Comparison of ENCODE assay signal across 9 cellular contexts in the genomic region with DNA sequence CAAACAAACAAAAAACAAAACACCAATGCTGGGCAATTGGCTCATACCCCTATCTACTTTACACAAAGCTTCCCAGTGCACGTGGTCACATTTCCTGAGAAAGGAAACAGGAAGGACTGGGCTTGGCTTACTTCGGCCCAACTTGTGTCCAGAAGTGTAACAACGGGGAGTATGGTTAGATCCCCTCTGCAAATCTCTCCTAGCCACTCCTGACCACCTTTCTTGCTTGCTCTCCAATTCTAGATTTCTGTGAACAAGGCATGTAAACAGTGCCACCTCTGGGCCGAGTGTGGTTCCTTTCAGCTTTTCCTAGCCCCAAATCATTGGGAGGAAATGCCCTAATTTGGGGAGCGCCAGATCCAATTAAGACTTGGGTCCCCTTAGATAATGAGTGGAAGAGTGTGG. TPM values are rescaled to one million over a fixed set of nuclear protein-coding genes. Genes with fewer than 3 reads are reported as not detected.
A peak's percentile ranks its signal among the peaks of the same experiment; 100 is the strongest.
DNase-seq lines count a peak whose midpoint lies in the region; ATAC-seq lines count a peak whose summit lies in the region.
"Had no signal": no experiment of that assay in that cellular context is flagged by ENCODE, and none has a peak within 500 bp of the region (broad histone marks: within the 10 kb centered on the region; RNA-seq: fewer than 3 reads in every experiment).

No MANE protein-coding gene starts in this region.

- ATAC-seq in central memory CD8-positive, alpha-beta T cell (replicated peaks; ENCODE audit: extremely low read depth, poor library complexity, severe bottlenecking), result no peak
- ATAC-seq in HG03457 (IDR thresholded peaks at IDR 0.05; ENCODE audit: unreplicated experiment), result no peak
- ATAC-seq in GM18907 (IDR thresholded peaks at IDR 0.05; ENCODE audit: unreplicated experiment), result no peak

- no peaks in the 10 kb centered on the region for H3K27me3 Mint-ChIP-seq in central memory CD8-positive, alpha-beta T cell

- peaks cover 12% of the 10 kb centered on the region for H3K4me1 Mint-ChIP-seq in central memory CD8-positive, alpha-beta T cell

- H3K4me3 Mint-ChIP-seq in central memory CD8-positive, alpha-beta T cell, result no peak overlapping the region

- no peaks in the 10 kb centered on the region for H3K9me3 Mint-ChIP-seq in central memory CD8-positive, alpha-beta T cell

- peak overlapping the region; percentile 48 for H3K27ac Mint-ChIP-seq in central memory CD8-positive, alpha-beta T cell (ENCODE audit: low read depth)

- H3K36me3 Mint-ChIP-seq in central memory CD8-positive, alpha-beta T cell (ENCODE audit: insufficient read depth), result peaks cover 3% of the 10 kb centered on the region

- peak; percentile 24 for DNase-seq in AG08395 (ENCODE audit: low spot score)
- peak; percentile 32 for DNase-seq in HuH-7.5 (ENCODE audit: low spot score)
- no peak for DNase-seq in central memory CD8-positive, alpha-beta T cell (ENCODE audit: low spot score in 2 of 2)
- DNase-seq in lung microvascular endothelial cell (ENCODE audit: low read depth in 2 of 2), result peak; percentile 77 to 83
- DNase-seq in KG1 (lab: John Stamatoyannopoulos, UW), result no peak
- DNase-seq in NCI-H1436 treated with DMSO at 0.1 percent for 48 hours (lab: John Stamatoyannopoulos, UW), result no peak
- DNase-seq: NCI-H1417 treated with DMSO at 0.1 percent for 48 hours had no signal

RNA-seq across cellular contexts. Expression of gene FRAT2, which starts 21.0 kb away (rescaled TPM):
- 8.1 and 13.9 TPM in 2 replicates for total RNA-seq in lung microvascular endothelial cell

RNA-seq across cellular contexts. Expression of gene FRAT1, which starts 36.5 kb away (rescaled TPM):
- 3.7 and 5.8 TPM in 2 replicates for total RNA-seq in lung microvascular endothelial cell

RNA-seq across cellular contexts. Expression of gene RRP12, which starts 45.6 kb away (rescaled TPM):
- 6.8 and 9.3 TPM in 2 replicates for total RNA-seq in lung microvascular endothelial cell

Comparison
In these comparisons a context has a peak if more than half of its experiments do, and no peak if none do; other contexts are left out.
1. DNase-seq: peak in AG08395 (single experiment), HuH-7.5 (single experiment) and lung microvascular endothelial cell (2 of 2); none in central memory CD8-positive, alpha-beta T cell (0 of 2), KG1 (single experiment) and NCI-H1436 treated with DMSO at 0.1 percent for 48 hours (single experiment).